Comparison of ENCODE assay signal across 1 cellular context in genomic region chr13:75486146-75486545, GRCh38.
TF ChIP-seq lines count a peak whose summit lies in the region.

No MANE protein-coding gene starts in this region.

TF ChIP-seq in SK-N-SH, 30 proteins besides CTCF, POLR2A, EP300 and RAD21 (continued from another document):
- TF ChIP-seq TCF12 (IDR thresholded peaks at IDR 0.05) (no peak), RFX5 (IDR thresholded peaks at IDR 0.05; ENCODE audit: low read length) (no peak), NRF1 (IDR thresholded peaks at IDR 0.05; ENCODE audit: low read depth, low read length) (no peak), ELF1 (IDR thresholded peaks at IDR 0.05) (no peak), MEF2A (IDR thresholded peaks at IDR 0.05; ENCODE audit: borderline replicate concordance, low read depth) (no peak), FOSL2 (IDR thresholded peaks at IDR 0.05; ENCODE audit: borderline replicate concordance, low read depth) (no peak), JUND (IDR thresholded peaks at IDR 0.05) (no peak), EZH2phosphoT487 (IDR thresholded peaks at IDR 0.05; ENCODE audit: borderline replicate concordance, low read depth) (no peak), MXI1 (IDR thresholded peaks at IDR 0.05; ENCODE audit: low read depth, low read length) (no peak), MAX (IDR thresholded peaks at IDR 0.05; ENCODE audit: low read depth) (no peak), REST (IDR thresholded peaks at IDR 0.05; ENCODE audit: low read depth, low read length) (no peak), GATA2 (CRISPR knock-in tag; IDR thresholded peaks at IDR 0.05) (no peak)
- TF ChIP-seq, protein P1, sequence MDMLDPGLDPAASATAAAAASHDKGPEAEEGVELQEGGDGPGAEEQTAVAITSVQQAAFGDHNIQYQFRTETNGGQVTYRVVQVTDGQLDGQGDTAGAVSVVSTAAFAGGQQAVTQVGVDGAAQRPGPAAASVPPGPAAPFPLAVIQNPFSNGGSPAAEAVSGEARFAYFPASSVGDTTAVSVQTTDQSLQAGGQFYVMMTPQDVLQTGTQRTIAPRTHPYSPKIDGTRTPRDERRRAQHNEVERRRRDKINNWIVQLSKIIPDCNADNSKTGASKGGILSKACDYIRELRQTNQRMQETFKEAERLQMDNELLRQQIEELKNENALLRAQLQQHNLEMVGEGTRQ (IDR thresholded peaks at IDR 0.05; ENCODE audit: borderline replicate concordance, low read depth, low read length), result no peak
TF ChIP-seq in SK-N-SH: peak in this region for 0.
